In the genomic region with DNA sequence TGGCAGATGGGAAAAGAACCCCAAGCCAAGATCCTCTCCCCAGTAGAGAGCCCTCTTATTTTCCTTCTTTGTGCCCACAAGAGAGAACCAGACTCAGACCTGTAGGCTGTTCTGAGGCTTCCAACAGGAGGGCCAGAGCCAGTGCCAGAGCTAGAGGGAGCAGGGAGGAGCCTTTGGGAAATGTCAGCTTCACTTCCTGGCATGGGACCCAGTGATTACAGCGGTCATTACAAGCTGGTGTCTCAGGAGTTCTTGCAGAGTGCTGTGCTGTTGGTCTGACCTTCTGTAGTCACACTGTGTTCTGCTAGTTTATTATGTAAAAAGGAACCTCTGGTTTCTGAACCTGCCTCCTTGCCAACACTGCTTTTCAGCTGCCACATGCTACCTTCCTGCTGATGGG, we compare ENCODE assay signal across 16 cellular contexts. TPM values are rescaled to one million over a fixed set of nuclear protein-coding genes. Genes with fewer than 3 reads are reported as not detected.
DNase-seq lines count a peak whose midpoint lies in the region; ATAC-seq and TF ChIP-seq lines count a peak whose summit lies in the region.
"Had no signal": no experiment of that assay in that cellular context is flagged by ENCODE, and none has a peak within 500 bp of the region (broad histone marks: within the 10 kb centered on the region; RNA-seq: fewer than 3 reads in every experiment).

No MANE protein-coding gene starts in this region.

- H3K9me2 ChIP-seq in OCI-LY7 (ENCODE audit: insufficient read depth, low read length): no peaks in the 10 kb centered on the region

- no CpG with 5 or more reads among the region's 1 CpG for WGBS in suprapubic skin

- peaks cover 6% of the 10 kb centered on the region for H3K36me3 ChIP-seq in colonic mucosa
- H3K36me3 ChIP-seq in suprapubic skin: peaks cover 20% of the 10 kb centered on the region
- peaks cover 7% of the 10 kb centered on the region for H3K36me3 ChIP-seq in OCI-LY7 (ENCODE audit: insufficient read depth, low read length)

- H3K9me3 Mint-ChIP-seq in HFFc6 (no peaks in the 10 kb centered on the region), endothelial cell (ENCODE audit: unreplicated experiment) (no peaks in the 10 kb centered on the region)
- H3K9me3 Mint-ChIP-seq: activated CD4-positive, alpha-beta memory T cell treated with anti-CD3 and anti-CD28 coated beads, Interleukin-2, amount 10 ng/mL, durations not matched to agents 7 days and 5 days; nephron progenitor cell had no signal

- TF ChIP-seq CTCF in HFFc6 (IDR thresholded peaks at IDR 0.05) (no peak), colonic mucosa (IDR thresholded peaks at IDR 0.05) (no peak), suprapubic skin (IDR thresholded peaks at IDR 0.05) (no peak), endothelial cell (IDR thresholded peaks at IDR 0.05; ENCODE audit: unreplicated experiment) (no peak), OCI-LY7 (conservative IDR thresholded peaks at IDR 0.05; ENCODE audit: low read length) (no peak)

- H3K4me1 Mint-ChIP-seq in HFFc6 (ENCODE audit: low read depth): peaks cover 64% of the 10 kb centered on the region
- H3K4me1 Mint-ChIP-seq in endothelial cell (ENCODE audit: unreplicated experiment): no peaks in the 10 kb centered on the region

- H3K36me3 Mint-ChIP-seq in HFFc6 (ENCODE audit: low read depth) (peaks cover 7% of the 10 kb centered on the region; the same call in 1 of the 2 replicates), endothelial cell (ENCODE audit: low read depth, unreplicated experiment) (peaks cover 6% of the 10 kb centered on the region)

- no peak overlapping the region for H2AFZ ChIP-seq in OCI-LY7 (ENCODE audit: low read length)

- TF ChIP-seq POLR2A in suprapubic skin (IDR thresholded peaks at IDR 0.05): no peak

- no TSS peak for BruUV-seq in OCI-LY7 (replicated peaks; lab: Mats Ljungman, UMichigan)

- H4K20me1 ChIP-seq in OCI-LY7 (ENCODE audit: insufficient read depth, low read length): 0 out of 2 replicates have a peak, but pooled peaks cover 6% of the 10 kb centered on the region

- no peak overlapping the region for H3K27ac ChIP-seq in colonic mucosa
- peak overlapping the region; percentile 41 for H3K27ac ChIP-seq in suprapubic skin
- no peak overlapping the region for H3K27ac ChIP-seq in OCI-LY7 (ENCODE audit: low read depth, low read length, poor library complexity, severe bottlenecking)
- H3K27ac ChIP-seq: C4-2B had no signal

- no peak for ATAC-seq in HG03565 (IDR thresholded peaks at IDR 0.05; ENCODE audit: unreplicated experiment)
- ATAC-seq: esophagus mucosa, HCT116 had no signal

- CTCF ChIA-PET in OCI-LY7 (lab: Charles Lee; ENCODE audit: unreplicated experiment): no interaction called here

- H3K4me1 ChIP-seq in colonic mucosa (no peaks in the 10 kb centered on the region), suprapubic skin (peaks cover 31% of the 10 kb centered on the region), OCI-LY7 (ENCODE audit: insufficient read depth, low read length, poor library complexity, severe bottlenecking) (no peaks in the 10 kb centered on the region)

- H3K4me2 ChIP-seq in OCI-LY7 (ENCODE audit: low read length): no peak overlapping the region

- DNase-seq in HFFc6 (peak; percentile 31), colonic mucosa (peak; percentile 25), medulla oblongata (ENCODE audit: extremely low spot score) (peak; percentile 26), suprapubic skin (ENCODE audit: low spot score in 2 of 2) (no peak), endothelial cell (ENCODE audit: low spot score) (no peak), OCI-LY7 (ENCODE audit: low spot score) (no peak), globus pallidus (ENCODE audit: low spot score) (no peak)
- DNase-seq: activated CD4-positive, alpha-beta memory T cell treated with anti-CD3 and anti-CD28 coated beads, Interleukin-2, amount 10 ng/mL, durations not matched to agents 7 days and 5 days; activated naive CD4-positive, alpha-beta T cell treated with anti-CD3 and anti-CD28 coated beads, Interleukin-2, amount 50 U/mL, for 16 hours; NCI-H1048; NCI-H510A treated with DMSO at 0.1 percent for 48 hours; nephron progenitor cell had no signal

- H3K27ac Mint-ChIP-seq in HFFc6: peak overlapping the region; percentile 10; the same call in 1 of the 2 replicates
- no peak overlapping the region for H3K27ac Mint-ChIP-seq in endothelial cell (ENCODE audit: unreplicated experiment)
- H3K27ac Mint-ChIP-seq: activated CD4-positive, alpha-beta memory T cell treated with anti-CD3 and anti-CD28 coated beads, Interleukin-2, amount 10 ng/mL, durations not matched to agents 7 days and 5 days; nephron progenitor cell had no signal

- no peak overlapping the region for H3K4me3 ChIP-seq in colonic mucosa
- no peak overlapping the region for H3K4me3 ChIP-seq in suprapubic skin
- no peak overlapping the region for H3K4me3 ChIP-seq in OCI-LY7 (ENCODE audit: low read depth, low read length, poor library complexity, severe bottlenecking)

- no peak overlapping the region for H3K9ac ChIP-seq in colonic mucosa (ENCODE audit: low read depth in 2 of 2, low read length in 2 of 2)

- TF ChIP-seq EP300 in suprapubic skin (IDR thresholded peaks at IDR 0.05): no peak

- H3K27me3 Mint-ChIP-seq in HFFc6 (ENCODE audit: insufficient read depth) (peaks cover 1% of the 10 kb centered on the region; the same call in 1 of the 2 replicates), endothelial cell (ENCODE audit: unreplicated experiment) (peaks cover 2% of the 10 kb centered on the region)
- H3K27me3 Mint-ChIP-seq: activated CD4-positive, alpha-beta memory T cell treated with anti-CD3 and anti-CD28 coated beads, Interleukin-2, amount 10 ng/mL, durations not matched to agents 7 days and 5 days had no signal

- POLR2A ChIA-PET in OCI-LY7 (lab: Charles Lee): no interaction called here

- H3K27me3 ChIP-seq in colonic mucosa: no peaks in the 10 kb centered on the region
- no peaks in the 10 kb centered on the region for H3K27me3 ChIP-seq in suprapubic skin

- H3K9me3 ChIP-seq in colonic mucosa (no peaks in the 10 kb centered on the region), suprapubic skin (no peaks in the 10 kb centered on the region), OCI-LY7 (ENCODE audit: low read length) (no peaks in the 10 kb centered on the region)

- H3K79me2 ChIP-seq in OCI-LY7 (ENCODE audit: insufficient read depth, low read depth, low read length): no peaks in the 10 kb centered on the region

- intact Hi-C loops in colonic mucosa (cut with DNase I) (no loop called here), OCI-LY7 (cut with micrococcal nuclease; ENCODE audit: unreplicated experiment) (no loop called here)

- H3K4me3 Mint-ChIP-seq in HFFc6 (no peak overlapping the region), endothelial cell (ENCODE audit: unreplicated experiment) (no peak overlapping the region)
- H3K4me3 Mint-ChIP-seq: activated CD4-positive, alpha-beta memory T cell treated with anti-CD3 and anti-CD28 coated beads, Interleukin-2, amount 10 ng/mL, durations not matched to agents 7 days and 5 days; nephron progenitor cell had no signal

RNA-seq across cellular contexts. Expression of gene STK35, which starts 38.9 kb away (rescaled TPM):
- total RNA-seq in HFFc6 (2021; fragmentation: NEBNext Ultra II Directional; extraction: Animal tissue kit (Norgen Biotek cat#: 25700)): 10 to 100 TPM; 14.0 to 16.7 (median 15.1) TPM
- total RNA-seq in colonic mucosa: 10 to 100 TPM; 25.8 to 26.7 TPM
- total RNA-seq in suprapubic skin: 10 to 100 TPM; 23.2 to 33.6 (median 25.2) TPM
- total RNA-seq in endothelial cell (ENCODE audit: unreplicated experiment): 31.3 TPM
- total RNA-seq in OCI-LY7 (2014; rRNA removed; shearing (Covaris generic)): 18.7 and 22.3 TPM in 2 replicates
- 21.4 and 24.1 TPM in 2 replicates for total RNA-seq in OCI-LY7 (2022)

Comparison
In these comparisons a context has a peak if more than half of its experiments do, and no peak if none do; other contexts are left out.
1. DNase-seq: peak in HFFc6 (single experiment), colonic mucosa (single experiment) and medulla oblongata (single experiment); none in suprapubic skin (0 of 2), endothelial cell (single experiment), OCI-LY7 (single experiment) and globus pallidus (single experiment).